In genomic region chr10:102450374-102451104, GRCh38 we compare ENCODE assay signal across 8 cellular contexts. TPM values are rescaled to one million over a fixed set of nuclear protein-coding genes. Genes with fewer than 3 reads are reported as not detected.
DNase-seq lines count a peak whose midpoint lies in the region; ATAC-seq lines count a peak whose summit lies in the region.

No MANE protein-coding gene starts in this region.

- H3K4me1 Mint-ChIP-seq in natural killer cell treated with Interleukin-12 subunit alpha and Interleukin-12 subunit beta and Interleukin-15 and Interleukin-18, amount 100 ng/mL, for 72 hours (ENCODE audit: low read depth in 2 of 2): peaks cover 19 to 26% of the 10 kb centered on the region in 2 donors

- H3K27me3 Mint-ChIP-seq in natural killer cell treated with Interleukin-12 subunit alpha and Interleukin-12 subunit beta and Interleukin-15 and Interleukin-18, amount 100 ng/mL, for 72 hours: no peaks in the 10 kb centered on the region

- H3K36me3 Mint-ChIP-seq in natural killer cell treated with Interleukin-12 subunit alpha and Interleukin-12 subunit beta and Interleukin-15 and Interleukin-18, amount 100 ng/mL, for 72 hours: peaks cover 7% of the 10 kb centered on the region

- H3K4me3 ChIP-seq in Jurkat, Clone E6-1 (ENCODE audit: low read length): peak overlapping the region; percentile 99

- H3K9me3 Mint-ChIP-seq in natural killer cell treated with Interleukin-12 subunit alpha and Interleukin-12 subunit beta and Interleukin-15 and Interleukin-18, amount 100 ng/mL, for 72 hours: no peaks in the 10 kb centered on the region

- peak overlapping the region; percentile 94 for H3K4me3 Mint-ChIP-seq in natural killer cell treated with Interleukin-12 subunit alpha and Interleukin-12 subunit beta and Interleukin-15 and Interleukin-18, amount 100 ng/mL, for 72 hours

- ATAC-seq in GM21619 (IDR thresholded peaks at IDR 0.05; ENCODE audit: unreplicated experiment): peak; percentile 74
- ATAC-seq in natural killer cell treated with Interleukin-12 subunit alpha and Interleukin-12 subunit beta and Interleukin-15 and Interleukin-18, amount 100 ng/mL, for 72 hours: peak; percentile 89 to 92

- H3K27ac Mint-ChIP-seq in natural killer cell treated with Interleukin-12 subunit alpha and Interleukin-12 subunit beta and Interleukin-15 and Interleukin-18, amount 100 ng/mL, for 72 hours: peak overlapping the region; percentile 83 to 89

- DNase-seq in DMS79 (lab: John Stamatoyannopoulos, UW): peak; percentile 33
- DNase-seq in Jurkat, Clone E6-1 (ENCODE audit: low read depth, low spot score): peak; percentile 87
- peak; percentile 89 for DNase-seq in RKO (ENCODE audit: low spot score)
- peak; percentile 76 to 82 for DNase-seq in activated T-helper 1 cell treated with anti-CD3 and anti-CD28 coated beads, Interleukin-2, amount 50 U/mL, for 16 hours (ENCODE audit: low read depth in 1 of 2, low spot score in 1 of 2)
- peak; percentile 47 for DNase-seq in fibroblast of peridontal ligament (ENCODE audit: extremely low read depth)
- peak; percentile 93 for DNase-seq in natural killer cell treated with Interleukin-12 subunit alpha and Interleukin-12 subunit beta and Interleukin-15 and Interleukin-18, amount 100 ng/mL, for 72 hours (ENCODE audit: low spot score)
- peak; percentile 82 for DNase-seq in stimulated activated naive CD4-positive, alpha-beta T cell treated with Interleukin-2 at 50 U/mL for 16 hours (lab: John Stamatoyannopoulos, UW)

RNA-seq across cellular contexts. Expression of gene C10orf95, which starts 0.8 kb away (rescaled TPM):
- polyA plus RNA-seq in Jurkat, Clone E6-1 (2012; ENCODE audit: insufficient read depth, insufficient read length): 2.2 TPM
- under 1 TPM in 1 of 2 donors, not detected in 1; 0.98 TPM for total RNA-seq in natural killer cell treated with Interleukin-12 subunit alpha and Interleukin-12 subunit beta and Interleukin-15 and Interleukin-18, amount 100 ng/mL, for 72 hours

RNA-seq across cellular contexts. Expression of gene CUEDC2, which starts 18.2 kb away (rescaled TPM):
- 145 TPM for polyA plus RNA-seq in Jurkat, Clone E6-1 (2012; ENCODE audit: insufficient read depth, insufficient read length)
- 10 to 100 TPM; 39.8 to 58.5 TPM for total RNA-seq in natural killer cell treated with Interleukin-12 subunit alpha and Interleukin-12 subunit beta and Interleukin-15 and Interleukin-18, amount 100 ng/mL, for 72 hours

RNA-seq across cellular contexts. Expression of gene FBXL15, which starts 29.9 kb away (rescaled TPM):
- 6.4 TPM for polyA plus RNA-seq in Jurkat, Clone E6-1 (2012; ENCODE audit: insufficient read depth, insufficient read length)
- 10 to 100 TPM; 22.0 to 23.7 TPM for total RNA-seq in natural killer cell treated with Interleukin-12 subunit alpha and Interleukin-12 subunit beta and Interleukin-15 and Interleukin-18, amount 100 ng/mL, for 72 hours

RNA-seq across cellular contexts. Expression of gene PSD, which starts 32.0 kb away (rescaled TPM):
- 11.7 TPM for polyA plus RNA-seq in Jurkat, Clone E6-1 (2012; ENCODE audit: insufficient read depth, insufficient read length)
- total RNA-seq in natural killer cell treated with Interleukin-12 subunit alpha and Interleukin-12 subunit beta and Interleukin-15 and Interleukin-18, amount 100 ng/mL, for 72 hours: 1 to 10 TPM; 2.3 to 7.6 TPM

RNA-seq across cellular contexts. Expression of gene ACTR1A, which starts 52.0 kb away (rescaled TPM):
- polyA plus RNA-seq in Jurkat, Clone E6-1 (2012; ENCODE audit: insufficient read depth, insufficient read length): 104 TPM
- total RNA-seq in natural killer cell treated with Interleukin-12 subunit alpha and Interleukin-12 subunit beta and Interleukin-15 and Interleukin-18, amount 100 ng/mL, for 72 hours: 100 to 1,000 TPM in 1 of 2 donors, 10 to 100 TPM in 1; 84.5 to 108 TPM

Comparison
In these comparisons a context has a peak if more than half of its experiments do, and no peak if none do; other contexts are left out.
1. Peak in every context shown above with its lines: DNase-seq, ATAC-seq and H3K4me3 ChIP-seq.
2. DNase-seq: peak in every context shown above with its lines; median percentile 93 in natural killer cell treated with Interleukin-12 subunit alpha and Interleukin-12 subunit beta and Interleukin-15 and Interleukin-18, amount 100 ng/mL, for 72 hours; 89 in RKO; 87 in Jurkat, Clone E6-1; 82 in stimulated activated naive CD4-positive, alpha-beta T cell treated with Interleukin-2 at 50 U/mL for 16 hours; 79 in activated T-helper 1 cell treated with anti-CD3 and anti-CD28 coated beads, Interleukin-2, amount 50 U/mL, for 16 hours; 47 in fibroblast of peridontal ligament; 33 in DMS79.